8 cellular contexts compared by ENCODE assay signal in genomic region chr12:6752181-6752930, GRCh38. TPM values are rescaled to one million over a fixed set of nuclear protein-coding genes. Genes with fewer than 3 reads are reported as not detected.
A peak's percentile ranks its signal among the peaks of the same experiment; 100 is the strongest.
DNase-seq lines count a peak whose midpoint lies in the region; ATAC-seq and TF ChIP-seq lines count a peak whose summit lies in the region.

No MANE protein-coding gene starts in this region.

- H3K4me3 Mint-ChIP-seq in Calu3 (ENCODE audit: low read depth, unreplicated experiment), result peak overlapping the region; percentile 98

- ATAC-seq in HG03196 (IDR thresholded peaks at IDR 0.05; ENCODE audit: unreplicated experiment) (peak; percentile 14), mucosa of descending colon (peak; percentile 27), HG03520 (IDR thresholded peaks at IDR 0.05; ENCODE audit: unreplicated experiment) (no peak), HG03280 (IDR thresholded peaks at IDR 0.05; ENCODE audit: unreplicated experiment) (no peak)

- peaks cover 7% of the 10 kb centered on the region for H3K4me1 Mint-ChIP-seq in Calu3 (ENCODE audit: low read depth, unreplicated experiment)

- H3K27ac Mint-ChIP-seq in Calu3 (ENCODE audit: unreplicated experiment), result peak overlapping the region; percentile 88

- H3K27ac ChIP-seq in tibial nerve, result peak overlapping the region; percentile 97 to 100 (median 98)

- TF ChIP-seq POLR2A in tibial nerve (IDR thresholded peaks at IDR 0.05), result no peak

- H3K36me3 Mint-ChIP-seq in Calu3 (ENCODE audit: insufficient read depth, unreplicated experiment), result peaks cover 46% of the 10 kb centered on the region

- peaks cover 14% of the 10 kb centered on the region for H3K27me3 Mint-ChIP-seq in Calu3 (ENCODE audit: unreplicated experiment)

- H3K4me3 ChIP-seq in endocrine pancreas (ENCODE audit: control insufficient read depth, insufficient read depth, low read length) (peak overlapping the region; percentile 64), mucosa of descending colon (peak overlapping the region; percentile 58), tibial nerve (peak overlapping the region; percentile 70 to 96 (median 85))

- DNase-seq in Calu3 (no peak), SW 1271 (lab: John Stamatoyannopoulos, UW) (peak; percentile 38 to 71), mucosa of descending colon (peak in 1 of 3 donors; percentile 58), tibial nerve (ENCODE audit: low spot score in 2 of 2) (no peak)

- intact Hi-C loops in Calu3 (cut with micrococcal nuclease; ENCODE audit: unreplicated experiment), result loop anchor here (2.0 kb wide), 2 partner anchors 26 to 82 kb away; no protein-coding TSS in a partner anchor
- intact Hi-C loops in mucosa of descending colon (cut with DNase I, micrococcal nuclease), result loop anchor here in 1 of 2 donors (5.0 kb wide), 1 partner anchor 75 kb away; the partner anchor contains the start of gene P3H3

- BruUV-seq in Calu3 (replicated peaks; lab: Mats Ljungman, UMichigan), result no TSS peak

- H3K9ac ChIP-seq in endocrine pancreas (ENCODE audit: control insufficient read depth, insufficient read depth, low read length), result peak overlapping the region; percentile 94

- whole genome bisulfite sequencing in tibial nerve, 2 donors, result 4 to 6% methylated on average over 16 to 23 of the region's 25 CpGs

- TF ChIP-seq CTCF in Calu3 (IDR thresholded peaks at IDR 0.05; ENCODE audit: unreplicated experiment) (no peak), mucosa of descending colon (IDR thresholded peaks at IDR 0.05) (no peak), tibial nerve (IDR thresholded peaks at IDR 0.05) (peak in 3 of 5 experiments; percentile 11 to 20 (median 15))

- H3K9me3 ChIP-seq in endocrine pancreas (ENCODE audit: control insufficient read depth, low read length) (no peaks in the 10 kb centered on the region), mucosa of descending colon (no peaks in the 10 kb centered on the region), tibial nerve (no peaks in the 10 kb centered on the region)

- H3K9me3 Mint-ChIP-seq in Calu3 (ENCODE audit: low read depth, unreplicated experiment), result no peaks in the 10 kb centered on the region

- H3K4me1 ChIP-seq in endocrine pancreas (ENCODE audit: control insufficient read depth, insufficient read depth, low read length), result no peaks in the 10 kb centered on the region
- H3K4me1 ChIP-seq in mucosa of descending colon (ENCODE audit: low read depth), result peaks cover 7% of the 10 kb centered on the region
- peaks cover 0 to 27% (median 10%) of the 10 kb centered on the region in 4 donors for H3K4me1 ChIP-seq in tibial nerve

- peaks cover 11% of the 10 kb centered on the region for H3K36me3 ChIP-seq in endocrine pancreas (ENCODE audit: control insufficient read depth, insufficient read depth, low read length)
- peaks cover 8% of the 10 kb centered on the region for H3K36me3 ChIP-seq in mucosa of descending colon (ENCODE audit: low read depth)
- peaks cover 0 to 44% (median 23%) of the 10 kb centered on the region in 3 donors for H3K36me3 ChIP-seq in tibial nerve

- CTCF ChIA-PET in Calu3 (lab: Charles Lee), result interaction anchor here (0.6 to 2.7 kb wide), 8 partner anchors 14 to 139 kb away, joined by 3 to 24 read pairs (median 4); partner anchors contain the start of genes CDCA3, COPS7A, PTMS and USP5

- no peak for TF ChIP-seq EP300 in tibial nerve (IDR thresholded peaks at IDR 0.05)

- H3K27me3 ChIP-seq in endocrine pancreas (ENCODE audit: control insufficient read depth, insufficient read depth, low read length) (no peaks in the 10 kb centered on the region), tibial nerve (no peaks in the 10 kb centered on the region)

RNA-seq across cellular contexts. Expression of gene MLF2, which starts 0.6 kb away (rescaled TPM):
- total RNA-seq in Calu3 (2022) (176 and 183 TPM in 2 replicates), mucosa of descending colon (100 to 1,000 TPM; 136 to 177 (median 149) TPM), tibial nerve (100 to 1,000 TPM; 103 to 205 (median 133) TPM)

RNA-seq across cellular contexts. Expression of gene PTMS, which starts 13.8 kb away (rescaled TPM):
- total RNA-seq in Calu3 (2022) (53.5 and 62.9 TPM in 2 replicates), mucosa of descending colon (100 to 1,000 TPM; 116 to 549 (median 122) TPM), tibial nerve (100 to 1,000 TPM; 112 to 225 (median 174) TPM)

RNA-seq across cellular contexts. Expression of gene LAG3, which starts 20.0 kb away (rescaled TPM):
- total RNA-seq in Calu3 (2022) (0.34 TPM in 1 of 2 replicates, not detected in the other), mucosa of descending colon (1 to 10 TPM; 1.8 to 4.7 (median 2.1) TPM), tibial nerve (1 to 10 TPM; 1.2 to 4.0 (median 2.9) TPM)

RNA-seq across cellular contexts. Expression of gene COPS7A, which starts 28.5 kb away (rescaled TPM):
- 47.3 and 55.3 TPM in 2 replicates for total RNA-seq in Calu3 (2022)
- total RNA-seq in mucosa of descending colon, result 10 to 100 TPM; 32.8 to 47.2 (median 39.2) TPM
- total RNA-seq in tibial nerve, result 10 to 100 TPM; 46.9 to 74.4 (median 70.0) TPM

RNA-seq across cellular contexts. Expression of gene CD4, which starts 37.0 kb away (rescaled TPM):
- total RNA-seq in Calu3 (2022) (not detected in 2 replicates), mucosa of descending colon (10 to 100 TPM in 2 of 3 donors, 1 to 10 TPM in 1; 8.9 to 16.5 (median 14.8) TPM), tibial nerve (10 to 100 TPM in 1 of 4 donors, 1 to 10 TPM in 3; 7.5 to 12.6 (median 8.9) TPM)

Comparison
In these comparisons a context has a peak if more than half of its experiments do, and no peak if none do; other contexts are left out.
1. DNase-seq: peak in SW 1271 (2 of 2); none in Calu3 (single experiment) and tibial nerve (0 of 2).
2. CTCF ChIP-seq: peak in tibial nerve (3 of 5); none in Calu3 (single experiment) and mucosa of descending colon (single experiment).
3. ATAC-seq: peak in HG03196 (single experiment) and mucosa of descending colon (single experiment); none in HG03520 (single experiment) and HG03280 (single experiment).
4. Peak in every context shown above with its lines, with median percentiles within 50 percentile points of each other: H3K4me3 ChIP-seq.